In genomic region chr13:112965573-112966115, GRCh38 we compare ENCODE assay signal across 29 cellular contexts. TPM values are rescaled to one million over a fixed set of nuclear protein-coding genes. Genes with fewer than 3 reads are reported as not detected.
DNase-seq lines count a peak whose midpoint lies in the region; ATAC-seq and TF ChIP-seq lines count a peak whose summit lies in the region.
"Had no signal": no experiment of that assay in that cellular context is flagged by ENCODE, and none has a peak within 500 bp of the region (broad histone marks: within the 10 kb centered on the region; RNA-seq: fewer than 3 reads in every experiment).

No MANE protein-coding gene starts in this region.

- H3K4me1 Mint-ChIP-seq in brain, result peaks cover 23% of the 10 kb centered on the region
- H3K4me1 Mint-ChIP-seq in naive thymus-derived CD4-positive, alpha-beta T cell, result peaks cover 9 to 37% (median 27%) of the 10 kb centered on the region in 7 donors

- peaks cover 0 to 7% (median 3%) of the 10 kb centered on the region in 5 experiments for H3K9me3 Mint-ChIP-seq in brain
- H3K9me3 Mint-ChIP-seq in naive thymus-derived CD4-positive, alpha-beta T cell, result peaks cover 0 to 4% (median 0%) of the 10 kb centered on the region in 11 donors
- H3K9me3 Mint-ChIP-seq: effector memory CD8-positive, alpha-beta T cell; type B pancreatic cell had no signal

- CTCF ChIA-PET in naive thymus-derived CD4-positive, alpha-beta T cell (lab: Charles Lee), result interaction anchor here (0.7 kb wide), 1 partner anchor 195 kb away, joined by 3 read pairs; no protein-coding TSS in a partner anchor

- H3K4me1 ChIP-seq in heart right ventricle (peaks cover 3 to 60% (median 21%) of the 10 kb centered on the region in 9 donors), spleen (peaks cover 0 to 38% (median 24%) of the 10 kb centered on the region in 6 donors)
- H3K4me1 ChIP-seq in naive thymus-derived CD4-positive, alpha-beta T cell (ENCODE audit: control insufficient read depth in 2 of 2, insufficient read depth in 2 of 2, low read length in 2 of 2), result peaks cover 10 to 13% of the 10 kb centered on the region in 2 donors
- H3K4me1 ChIP-seq: pancreas had no signal

- peaks cover 15% of the 10 kb centered on the region for H3K27me3 Mint-ChIP-seq in brain
- H3K27me3 Mint-ChIP-seq in naive thymus-derived CD4-positive, alpha-beta T cell, result peaks cover 0 to 27% (median 0%) of the 10 kb centered on the region in 5 donors

- no peaks in the 10 kb centered on the region for H3K9me3 ChIP-seq in heart right ventricle
- no peaks in the 10 kb centered on the region for H3K9me3 ChIP-seq in naive thymus-derived CD4-positive, alpha-beta T cell (ENCODE audit: control insufficient read depth in 2 of 3, low read length in 3 of 3)
- no peaks in the 10 kb centered on the region for H3K9me3 ChIP-seq in spleen
- H3K9me3 ChIP-seq in WERI-Rb-1 (ENCODE audit: severe bottlenecking), result no peaks in the 10 kb centered on the region
- H3K9me3 ChIP-seq: mucosa of descending colon, pancreas, SJCRH30 had no signal

- peak overlapping the region; percentile 36 to 83 (median 80) for H3K27ac ChIP-seq in heart right ventricle
- H3K27ac ChIP-seq in naive thymus-derived CD4-positive, alpha-beta T cell (ENCODE audit: low read depth, low read length), result no peak overlapping the region
- peak overlapping the region in 1 of 8 donors; percentile 22 for H3K27ac ChIP-seq in spleen
- no peak overlapping the region for H3K27ac ChIP-seq in WERI-Rb-1
- H3K27ac ChIP-seq: BLaER1 treated with 17β-estradiol and CSF1 and Interleukin-3, amounts not matched to agents 10 nM and 100 nM; HL-60; pancreas; SJCRH30; VCaP had no signal

- no peak for DNase-seq in heart right ventricle
- no peak for DNase-seq in naive thymus-derived CD4-positive, alpha-beta T cell
- DNase-seq in spleen, result peak; percentile 62
- no peak for DNase-seq in SW 1271 (lab: John Stamatoyannopoulos, UW)
- DNase-seq in WERI-Rb-1, result no peak
- DNase-seq: activated CD4-positive, alpha-beta T cell treated with anti-CD3 and anti-CD28 coated beads for 4 hours; activated CD8-positive, alpha-beta memory T cell treated with anti-CD3 and anti-CD28 coated beads for 24 hours; activated effector memory CD4-positive, alpha-beta T cell treated with Interleukin-2 at 50 U/mL for 16 hours; activated T-cell treated with anti-CD3 and anti-CD28 coated beads for 4 hours; caudate nucleus; COR-L47; cortex of kidney; effector memory CD8-positive, alpha-beta T cell; MM.1S; NCI-H1930; NCI-H526 treated with DMSO at 0.1 percent for 48 hours; SJCRH30; stimulated activated CD4-positive, alpha-beta T cell treated with anti-CD3 and anti-CD28 coated beads, Interleukin-4, amount 100 ng/mL, for 24 hours; T1000 had no signal

- TF ChIP-seq POLR2A in spleen (IDR thresholded peaks at IDR 0.05), result no peak

- H3K4me3 ChIP-seq in heart right ventricle, result peak overlapping the region in 2 of 10 donors; percentile 25 to 27
- H3K4me3 ChIP-seq in naive thymus-derived CD4-positive, alpha-beta T cell (ENCODE audit: low read length), result no peak overlapping the region
- H3K4me3 ChIP-seq in spleen, result no peak overlapping the region
- H3K4me3 ChIP-seq in WERI-Rb-1 (ENCODE audit: low read depth, low read length), result no peak overlapping the region
- H3K4me3 ChIP-seq: BLaER1 treated with 17β-estradiol and CSF1 and Interleukin-3, amounts not matched to agents 10 nM and 100 nM; GM12878; mucosa of descending colon; pancreas; SJCRH30 had no signal

- TF ChIP-seq CTCF in brain (conservative IDR thresholded peaks at IDR 0.05), result no peak
- no peak for TF ChIP-seq CTCF in heart right ventricle (IDR thresholded peaks at IDR 0.05)
- no peak for TF ChIP-seq CTCF in spleen (IDR thresholded peaks at IDR 0.05 in 8 of 11, conservative IDR thresholded peaks at IDR 0.05 in 3 of 11)
- TF ChIP-seq CTCF in WERI-Rb-1 (IDR thresholded peaks at IDR 0.05; ENCODE audit: low read depth, low read length), result no peak

- peak overlapping the region in 2 of 5 experiments; percentile 46 to 73 for H3K4me3 Mint-ChIP-seq in brain
- H3K4me3 Mint-ChIP-seq in naive thymus-derived CD4-positive, alpha-beta T cell, result peak overlapping the region in 3 of 10 donors; percentile 52 to 81 (median 53)
- H3K4me3 Mint-ChIP-seq: effector memory CD8-positive, alpha-beta T cell had no signal

- H3K27ac Mint-ChIP-seq in brain, result peak overlapping the region; percentile 0 to 64 (median 7)
- H3K27ac Mint-ChIP-seq in naive thymus-derived CD4-positive, alpha-beta T cell, result peak overlapping the region in 6 of 9 donors; percentile 15 to 56 (median 50)
- H3K27ac Mint-ChIP-seq: effector memory CD8-positive, alpha-beta T cell had no signal

- ATAC-seq in heart right ventricle (peak in 3 of 8 donors; percentile 14 to 23 (median 19)), HG02678 (IDR thresholded peaks at IDR 0.05; ENCODE audit: unreplicated experiment) (no peak)
- no peak for ATAC-seq in naive thymus-derived CD4-positive, alpha-beta T cell
- ATAC-seq: effector memory CD8-positive, alpha-beta T cell; GM12878; Panc1; pancreas had no signal

- H3K36me3 ChIP-seq in heart right ventricle, result no peaks in the 10 kb centered on the region
- no peaks in the 10 kb centered on the region for H3K36me3 ChIP-seq in naive thymus-derived CD4-positive, alpha-beta T cell (ENCODE audit: control insufficient read depth in 2 of 3, insufficient read depth in 3 of 3, low read length in 3 of 3)
- H3K36me3 ChIP-seq in spleen, result no peaks in the 10 kb centered on the region
- no peaks in the 10 kb centered on the region; the same call in 1 of the 2 replicates for H3K36me3 ChIP-seq in WERI-Rb-1
- H3K36me3 ChIP-seq: BLaER1 treated with 17β-estradiol and CSF1 and Interleukin-3, amounts not matched to agents 10 nM and 100 nM; pancreas; SJCRH30 had no signal

- H3K27me3 ChIP-seq in heart right ventricle (peaks cover 0 to 30% (median 7%) of the 10 kb centered on the region in 7 donors), spleen (replicated peaks in 1 of 7) (peaks cover 0 to 51% (median 11%) of the 10 kb centered on the region in 7 donors), WERI-Rb-1 (ENCODE audit: insufficient read depth, low read depth, severe bottlenecking) (no peaks in the 10 kb centered on the region)
- H3K27me3 ChIP-seq in naive thymus-derived CD4-positive, alpha-beta T cell (ENCODE audit: control insufficient read depth in 2 of 2, insufficient read depth in 2 of 2, low read length in 2 of 2), result no peaks in the 10 kb centered on the region
- H3K27me3 ChIP-seq: pancreas had no signal

- intact Hi-C loops in heart right ventricle (cut with DNase I), result loop anchor here in 1 of 10 donors (5.0 kb wide), 1 partner anchor 257 kb away; no protein-coding TSS in a partner anchor
- intact Hi-C loops in naive thymus-derived CD4-positive, alpha-beta T cell (cut with micrococcal nuclease), result no loop called here
- intact Hi-C loops in spleen (cut with DNase I; ENCODE audit: low total_unique reads), result no loop called here

- 84 to 87% methylated on average over 16 of the region's 16 CpGs for WGBS in heart right ventricle, 2 donors
- 84 to 94% (median 90%) methylated on average over 7 to 16 of the region's 16 CpGs for whole genome bisulfite sequencing in spleen, 5 donors

- POLR2A ChIA-PET in naive thymus-derived CD4-positive, alpha-beta T cell (lab: Charles Lee), result no interaction called here

- no peaks in the 10 kb centered on the region for H3K36me3 Mint-ChIP-seq in brain
- H3K36me3 Mint-ChIP-seq in naive thymus-derived CD4-positive, alpha-beta T cell, result peaks cover 0 to 5% (median 3%) of the 10 kb centered on the region in 5 donors
- H3K36me3 Mint-ChIP-seq: type B pancreatic cell had no signal

RNA-seq across cellular contexts. Expression of gene MCF2L, which starts 3.4 kb away (rescaled TPM):
- polyA plus RNA-seq in brain (ENCODE audit: insufficient read depth, low read depth, low replicate concordance), result 61.7 TPM
- total RNA-seq in heart right ventricle, result 10 to 100 TPM; 29.6 to 99.8 (median 45.3) TPM
- polyA plus RNA-seq in heart right ventricle, result 10 to 100 TPM; 38.6 to 94.1 TPM
- 10 to 100 TPM in 4 of 5 experiments, under 1 TPM in 1; 0.51 to 32.6 (median 21.9) TPM for total RNA-seq in naive thymus-derived CD4-positive, alpha-beta T cell
- polyA plus RNA-seq in naive thymus-derived CD4-positive, alpha-beta T cell, result 1 to 10 TPM; 1.9 to 4.7 TPM
- 10 to 100 TPM in 6 of 7 donors, 1 to 10 TPM in 1; 6.6 to 21.4 (median 16.5) TPM for total RNA-seq in spleen
- polyA plus RNA-seq in spleen, result 1 to 10 TPM; 4.3 to 9.0 (median 4.7) TPM

Comparison
In these comparisons a context has a peak if more than half of its experiments do, and no peak if none do; other contexts are left out.
1. H3K27ac ChIP-seq: peak in heart right ventricle (10 of 10); none in naive thymus-derived CD4-positive, alpha-beta T cell (single experiment) and WERI-Rb-1 (single experiment).